1 cellular context compared by ENCODE assay signal in the genomic region with DNA sequence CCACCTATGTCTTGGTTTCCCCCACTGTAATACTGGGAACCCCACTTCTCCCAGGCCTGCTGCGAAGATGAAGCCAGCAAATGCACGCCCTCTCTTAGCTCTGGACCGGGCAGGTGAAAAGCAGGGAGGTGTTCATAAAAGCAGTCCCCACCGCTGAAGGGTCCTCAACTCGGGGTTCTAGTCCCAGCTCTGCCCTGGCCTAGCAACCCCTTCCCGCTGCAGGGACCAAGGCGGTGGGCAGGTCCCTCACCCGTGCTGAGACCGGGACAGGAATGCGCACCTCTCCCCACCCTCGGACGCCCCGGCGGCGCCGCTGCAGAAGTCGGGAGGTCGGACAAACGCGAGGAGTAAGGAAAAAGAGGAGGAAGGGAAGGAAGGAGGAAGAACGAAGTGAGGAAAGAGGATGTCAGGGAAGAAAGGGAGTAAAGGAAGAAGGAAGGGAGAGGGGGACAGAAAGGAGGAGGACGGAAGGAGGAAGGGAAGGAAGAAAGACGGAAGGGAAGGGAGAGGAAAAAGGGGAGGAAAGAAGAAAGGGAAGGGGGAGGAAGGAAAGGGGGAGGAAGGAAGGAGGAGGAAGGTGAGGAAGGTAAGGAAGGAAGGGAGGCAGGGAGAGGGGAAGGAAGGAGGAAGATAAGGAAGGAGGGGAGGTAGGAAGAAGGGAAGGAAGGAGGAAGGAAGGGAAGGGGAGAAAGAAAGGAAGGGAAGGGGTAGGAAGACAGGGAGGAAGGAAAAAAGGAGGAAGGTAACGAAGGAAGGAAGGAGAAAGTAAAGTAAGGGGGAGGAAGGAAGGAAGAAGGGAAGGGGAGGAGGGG.
TF ChIP-seq lines count a peak whose summit lies in the region.

No MANE protein-coding gene starts in this region.

TF ChIP-seq in SK-N-SH treated with all-trans-retinoic acid at 6 μM for 48 hours, 23 proteins besides CTCF, POLR2A, EP300 and RAD21 (continued from another document):
- TF ChIP-seq, protein P1, sequence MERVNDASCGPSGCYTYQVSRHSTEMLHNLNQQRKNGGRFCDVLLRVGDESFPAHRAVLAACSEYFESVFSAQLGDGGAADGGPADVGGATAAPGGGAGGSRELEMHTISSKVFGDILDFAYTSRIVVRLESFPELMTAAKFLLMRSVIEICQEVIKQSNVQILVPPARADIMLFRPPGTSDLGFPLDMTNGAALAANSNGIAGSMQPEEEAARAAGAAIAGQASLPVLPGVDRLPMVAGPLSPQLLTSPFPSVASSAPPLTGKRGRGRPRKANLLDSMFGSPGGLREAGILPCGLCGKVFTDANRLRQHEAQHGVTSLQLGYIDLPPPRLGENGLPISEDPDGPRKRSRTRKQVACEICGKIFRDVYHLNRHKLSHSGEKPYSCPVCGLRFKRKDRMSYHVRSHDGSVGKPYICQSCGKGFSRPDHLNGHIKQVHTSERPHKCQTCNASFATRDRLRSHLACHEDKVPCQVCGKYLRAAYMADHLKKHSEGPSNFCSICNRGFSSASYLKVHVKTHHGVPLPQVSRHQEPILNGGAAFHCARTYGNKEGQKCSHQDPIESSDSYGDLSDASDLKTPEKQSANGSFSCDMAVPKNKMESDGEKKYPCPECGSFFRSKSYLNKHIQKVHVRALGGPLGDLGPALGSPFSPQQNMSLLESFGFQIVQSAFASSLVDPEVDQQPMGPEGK (CRISPR knock-in tag; IDR thresholded peaks at IDR 0.05; ENCODE audit: borderline replicate concordance) = no peak
- TF ChIP-seq ZNF8 (CRISPR knock-in tag; IDR thresholded peaks at IDR 0.05) (no peak), CSDC2 (CRISPR knock-in tag; IDR thresholded peaks at IDR 0.05) (no peak), GLIS3 (CRISPR knock-in tag; IDR thresholded peaks at IDR 0.05) (no peak), ZFP30 (CRISPR knock-in tag; IDR thresholded peaks at IDR 0.05) (no peak), TOX (CRISPR knock-in tag; IDR thresholded peaks at IDR 0.05; ENCODE audit: borderline replicate concordance) (no peak)
- TF ChIP-seq, protein P2, sequence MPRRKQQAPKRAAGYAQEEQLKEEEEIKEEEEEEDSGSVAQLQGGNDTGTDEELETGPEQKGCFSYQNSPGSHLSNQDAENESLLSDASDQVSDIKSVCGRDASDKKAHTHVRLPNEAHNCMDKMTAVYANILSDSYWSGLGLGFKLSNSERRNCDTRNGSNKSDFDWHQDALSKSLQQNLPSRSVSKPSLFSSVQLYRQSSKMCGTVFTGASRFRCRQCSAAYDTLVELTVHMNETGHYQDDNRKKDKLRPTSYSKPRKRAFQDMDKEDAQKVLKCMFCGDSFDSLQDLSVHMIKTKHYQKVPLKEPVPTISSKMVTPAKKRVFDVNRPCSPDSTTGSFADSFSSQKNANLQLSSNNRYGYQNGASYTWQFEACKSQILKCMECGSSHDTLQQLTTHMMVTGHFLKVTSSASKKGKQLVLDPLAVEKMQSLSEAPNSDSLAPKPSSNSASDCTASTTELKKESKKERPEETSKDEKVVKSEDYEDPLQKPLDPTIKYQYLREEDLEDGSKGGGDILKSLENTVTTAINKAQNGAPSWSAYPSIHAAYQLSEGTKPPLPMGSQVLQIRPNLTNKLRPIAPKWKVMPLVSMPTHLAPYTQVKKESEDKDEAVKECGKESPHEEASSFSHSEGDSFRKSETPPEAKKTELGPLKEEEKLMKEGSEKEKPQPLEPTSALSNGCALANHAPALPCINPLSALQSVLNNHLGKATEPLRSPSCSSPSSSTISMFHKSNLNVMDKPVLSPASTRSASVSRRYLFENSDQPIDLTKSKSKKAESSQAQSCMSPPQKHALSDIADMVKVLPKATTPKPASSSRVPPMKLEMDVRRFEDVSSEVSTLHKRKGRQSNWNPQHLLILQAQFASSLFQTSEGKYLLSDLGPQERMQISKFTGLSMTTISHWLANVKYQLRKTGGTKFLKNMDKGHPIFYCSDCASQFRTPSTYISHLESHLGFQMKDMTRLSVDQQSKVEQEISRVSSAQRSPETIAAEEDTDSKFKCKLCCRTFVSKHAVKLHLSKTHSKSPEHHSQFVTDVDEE (CRISPR knock-in tag; IDR thresholded peaks at IDR 0.05) = no peak
- TF ChIP-seq, protein P3, sequence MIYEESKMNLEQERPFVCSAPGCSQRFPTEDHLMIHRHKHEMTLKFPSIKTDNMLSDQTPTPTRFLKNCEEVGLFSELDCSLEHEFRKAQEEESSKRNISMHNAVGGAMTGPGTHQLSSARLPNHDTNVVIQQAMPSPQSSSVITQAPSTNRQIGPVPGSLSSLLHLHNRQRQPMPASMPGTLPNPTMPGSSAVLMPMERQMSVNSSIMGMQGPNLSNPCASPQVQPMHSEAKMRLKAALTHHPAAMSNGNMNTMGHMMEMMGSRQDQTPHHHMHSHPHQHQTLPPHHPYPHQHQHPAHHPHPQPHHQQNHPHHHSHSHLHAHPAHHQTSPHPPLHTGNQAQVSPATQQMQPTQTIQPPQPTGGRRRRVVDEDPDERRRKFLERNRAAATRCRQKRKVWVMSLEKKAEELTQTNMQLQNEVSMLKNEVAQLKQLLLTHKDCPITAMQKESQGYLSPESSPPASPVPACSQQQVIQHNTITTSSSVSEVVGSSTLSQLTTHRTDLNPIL (CRISPR knock-in tag; IDR thresholded peaks at IDR 0.05; ENCODE audit: low read depth) = no peak
